Comparison of ENCODE assay signal across 26 cellular contexts in the genomic region with DNA sequence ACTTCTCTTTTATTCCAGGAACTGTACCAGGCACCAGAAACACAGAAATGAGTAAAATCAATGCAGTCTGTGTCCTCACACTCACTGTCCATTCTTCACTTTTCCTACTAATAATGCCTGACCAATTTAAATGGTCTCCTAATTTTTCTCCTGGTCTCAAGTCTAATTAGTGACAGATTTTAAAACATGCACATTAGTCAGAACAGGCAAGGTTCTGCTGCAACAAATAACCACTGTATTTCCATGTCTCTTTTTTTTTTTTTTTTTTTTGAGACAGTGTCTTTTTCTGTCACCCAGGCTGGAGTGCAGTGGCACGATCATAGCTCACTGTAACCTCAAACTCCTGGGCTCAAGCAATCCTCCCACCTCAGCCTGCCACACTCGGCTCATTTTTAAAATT.
"Had no signal": no experiment of that assay in that cellular context is flagged by ENCODE, and none has a peak within 500 bp of the region (broad histone marks: within the 10 kb centered on the region; RNA-seq: fewer than 3 reads in every experiment).

No MANE protein-coding gene starts in this region.

- H3K9me3 ChIP-seq: stomach, suprapubic skin, testis, thoracic aorta, thyroid gland, tibial artery, tibial nerve, transverse colon, upper lobe of left lung, upper lobe of right lung, uterus, vagina had no signal

- FAIRE-seq: urothelium cell line had no signal

- H3K27ac ChIP-seq: stomach, suprapubic skin, testis, thoracic aorta, thyroid gland, tibial artery, tibial nerve, transverse colon, upper lobe of left lung, upper lobe of right lung, uterus, vagina had no signal

- ATAC-seq: stimulated activated effector memory CD8-positive, alpha-beta T cell treated with anti-CD3 and anti-CD28 coated beads, Interleukin-12 subunit alpha, Interleukin-12 subunit beta, amount 100 ng/mL, for 72 hours; stimulated activated memory B cell treated with anti-CD40 and anti-IgM and Interleukin-4, amounts not matched to agents 10 μg/mL and 1 μg/mL and 100 μg/mL, for 72 hours; stimulated activated naive B cell treated with anti-CD40 and anti-IgM and Interleukin-4, amounts not matched to agents 10 μg/mL and 1 μg/mL and 100 μg/mL, for 72 hours; stimulated activated naive CD8-positive, alpha-beta T cell treated with anti-CD3 and anti-CD28 coated beads, Interleukin-15, amount 100 ng/mL, for 72 hours; stimulated activated naive CD8-positive, alpha-beta T cell treated with anti-CD3 and anti-CD28 coated beads, Interleukin-15, Interleukin-2, amounts not matched to agents 100 U/mL and 50 U/mL, for 24 hours; upper lobe of right lung had no signal

- H3K4me1 ChIP-seq: testis, tibial artery, uterus had no signal

- H3K4me3 ChIP-seq: stomach, suprapubic skin, testis, thoracic aorta, thyroid gland, tibial artery, tibial nerve, transverse colon, upper lobe of left lung, upper lobe of right lung, uterus, vagina had no signal

- H3K27me3 ChIP-seq: stomach, suprapubic skin, testis, thyroid gland, tibial artery, tibial nerve, transverse colon, upper lobe of left lung, upper lobe of right lung, uterus, vagina had no signal

- DNase-seq: stimulated activated CD4-positive, alpha-beta T cell treated with anti-CD3 and anti-CD28 coated beads, Interleukin-2, amount 100 ng/mL, for 48 hours; stimulated activated CD4-positive, alpha-beta T cell treated with anti-CD3 and anti-CD28 coated beads, Interleukin-4, amount 100 ng/mL, for 1 hour; stimulated activated CD4-positive, alpha-beta T cell treated with anti-CD3 and anti-CD28 coated beads, Interleukin-4, amount 100 ng/mL, for 24 hours; stimulated activated CD4-positive, alpha-beta T cell treated with anti-CD3 and anti-CD28 coated beads, Interleukin-4, amount 100 ng/mL, for 4 hours; stimulated activated CD8-positive, alpha-beta memory T cell treated with anti-CD3 and anti-CD28 coated beads, Interleukin-4, amount 100 ng/mL, for 48 hours; stimulated activated naive B cell treated with anti-CD40 and anti-IgM and Interleukin-4, amounts not matched to agents 10 μg/mL and 1 μg/mL and 100 μg/mL, for 72 hours; stimulated activated naive CD4-positive, alpha-beta T cell; stimulated activated naive CD4-positive, alpha-beta T cell treated with Interleukin-2 at 50 U/mL for 16 hours; stimulated activated naive CD8-positive, alpha-beta T cell treated with anti-CD3 and anti-CD28 coated beads, Interleukin-15, amount 100 ng/mL, for 72 hours; stimulated activated naive CD8-positive, alpha-beta T cell treated with anti-CD3 and anti-CD28 coated beads, Interleukin-15, Interleukin-2, amounts not matched to agents 100 U/mL and 50 U/mL, for 24 hours; stomach; substantia nigra; testis; thyroid gland; tibial artery; transverse colon; upper lobe of left lung; upper lobe of right lung; uterus had no signal

- H3K36me3 ChIP-seq: stomach, suprapubic skin, thoracic aorta, thyroid gland, tibial artery, tibial nerve, transverse colon, upper lobe of left lung, upper lobe of right lung, uterus, vagina had no signal
